ENCODE assay signal across 8 cellular contexts in genomic region chr10:133357293-133358151, GRCh38. TPM values are rescaled to one million over a fixed set of nuclear protein-coding genes. Genes with fewer than 3 reads are reported as not detected.
DNase-seq lines count a peak whose midpoint lies in the region; ATAC-seq, FAIRE-seq and TF ChIP-seq lines count a peak whose summit lies in the region.

TSS of gene FUOM (minus strand) at chr10:133358019. CDS start at chr10:133358007, 12 bp downstream.

- peaks cover 6% of the 10 kb centered on the region for H3K4me1 ChIP-seq in CD8-positive, alpha-beta memory T cell (ENCODE audit: insufficient read depth, low read length)
- peaks cover 15 to 61% of the 10 kb centered on the region in 2 experiments for H3K4me1 ChIP-seq in K562 (replicated peaks in 1 of 2; ENCODE audit: control insufficient read depth in 2 of 2, insufficient read depth in 2 of 2, low read length in 2 of 2)

- no peaks in the 10 kb centered on the region for H3K9me1 ChIP-seq in K562 (ENCODE audit: control insufficient read depth, insufficient read depth, low read length)

- peak within 1 kb of the TSS; percentile 74 to 91 for H3K9ac ChIP-seq in K562 (ENCODE audit: insufficient read depth in 1 of 2, low read depth in 2 of 2, low read length in 2 of 2)

- peaks cover 9 to 37% (median 25%) of the 10 kb centered on the region in 3 donors for H3K4me1 Mint-ChIP-seq in CD8-positive, alpha-beta memory T cell

- H3K4me2 ChIP-seq in K562 (ENCODE audit: insufficient read depth, low read length) = peak within 1 kb of the TSS; percentile 74

- peak within 1 kb of the TSS; percentile 38 for H3K27ac ChIP-seq in CD8-positive, alpha-beta memory T cell (ENCODE audit: low read depth, low read length)
- H3K27ac ChIP-seq in K562 (ENCODE audit: extremely low read depth, low read depth, low read length) = peak within 1 kb of the TSS; percentile 81

- H3K27ac Mint-ChIP-seq in CD8-positive, alpha-beta memory T cell = peak within 1 kb of the TSS in 3 of 8 donors; percentile 10 to 55 (median 41)

- H3K27me3 Mint-ChIP-seq in CD8-positive, alpha-beta memory T cell = peaks cover 0 to 1% of the 10 kb centered on the region in 2 donors

- peaks cover 0 to 8% (median 6%) of the 10 kb centered on the region in 3 donors for H3K36me3 Mint-ChIP-seq in CD8-positive, alpha-beta memory T cell

- intact Hi-C loops in K562 (cut with micrococcal nuclease) = loop anchor here (5.0 kb wide), 1 partner anchor 35 kb away; the partner anchor contains the start of gene MTG1

- no peaks in the 10 kb centered on the region for H3K36me3 ChIP-seq in CD8-positive, alpha-beta memory T cell (ENCODE audit: insufficient read depth, low read length)
- peaks cover 21% of the 10 kb centered on the region; the same call in 1 of the 3 replicates for H3K36me3 ChIP-seq in K562 (ENCODE audit: control insufficient read depth, insufficient read depth, low read length)

- H2AFZ ChIP-seq in K562 (ENCODE audit: low read depth, low read length) = peak within 1 kb of the TSS; percentile 79

- POLR2A ChIA-PET in CD8-positive, alpha-beta memory T cell (lab: Charles Lee) = interaction anchor here (1.9 kb wide), 1 partner anchor 32 kb away, joined by 7 read pairs; no protein-coding TSS in a partner anchor
- POLR2A ChIA-PET in K562 (lab: Yijun Ruan, JAX) = no interaction called here

- WGBS in K562 (ENCODE audit: insufficient coverage, low coverage, missing lambda C conversion rate) = 0% methylated on average over 4 of the region's 82 CpGs

- H4K20me1 ChIP-seq in K562 (replicated peaks; ENCODE audit: control insufficient read depth, insufficient read depth, low read length) = no peaks in the 10 kb centered on the region

- no peaks in the 10 kb centered on the region for H3K9me3 ChIP-seq in CD8-positive, alpha-beta memory T cell (ENCODE audit: low read length)
- H3K9me3 ChIP-seq in K562 (replicated peaks; ENCODE audit: control insufficient read depth, insufficient read depth, low read depth, low read length) = no peaks in the 10 kb centered on the region

- FAIRE-seq in K562 (lab: Jason Lieb, UNC) = no peak

- peak; percentile 56 for ATAC-seq in GM19397 (IDR thresholded peaks at IDR 0.05; ENCODE audit: unreplicated experiment)
- ATAC-seq in HG03571 (IDR thresholded peaks at IDR 0.05; ENCODE audit: unreplicated experiment) = peak; percentile 73
- peak; percentile 83 for ATAC-seq in K562

- no peaks in the 10 kb centered on the region for H3K27me3 ChIP-seq in CD8-positive, alpha-beta memory T cell (ENCODE audit: insufficient read depth, low read length, poor library complexity, severe bottlenecking)
- H3K27me3 ChIP-seq in K562 (ENCODE audit: control insufficient read depth in 2 of 2, insufficient read depth in 2 of 2, low read length in 2 of 2) = no peaks in the 10 kb centered on the region

- peaks cover 12% of the 10 kb centered on the region for H3K79me2 ChIP-seq in K562 (ENCODE audit: control insufficient read depth, insufficient read depth, low read length)

- TF ChIP-seq POLR2A in K562 (conservative IDR thresholded peaks at IDR 0.05) = peak; percentile 60; the same call in 1 of the 2 replicates

- no peak for TF ChIP-seq EP300 in K562 (IDR thresholded peaks at IDR 0.05; ENCODE audit: low read length)

- peak; percentile 62 to 84 (median 74) for DNase-seq in CD8-positive, alpha-beta memory T cell
- DNase-seq in T-helper 9 cell (peak; percentile 68), K562 (ENCODE audit: extremely low read depth in 1 of 4, low spot score in 3 of 4) (peak; percentile 73 to 95 (median 86)), iris pigment epithelial cell (ENCODE audit: low read depth) (peak; percentile 41), NCI-H2029 (lab: John Stamatoyannopoulos, UW) (no peak)
- peak; percentile 86 for DNase-seq in stimulated activated CD4-positive, alpha-beta T cell treated with anti-CD3 and anti-CD28 coated beads, Interleukin-15, amount 100 ng/mL, for 24 hours

- BruUV-seq in K562 (replicated peaks; lab: Mats Ljungman, UMichigan) = no TSS peak

- H3K4me3 Mint-ChIP-seq in CD8-positive, alpha-beta memory T cell = peak within 1 kb of the TSS; percentile 61 to 89 (median 76)

- no peak for TF ChIP-seq CTCF in K562 (IDR thresholded peaks at IDR 0.05 in 2 of 3, conservative IDR thresholded peaks at IDR 0.05 in 1 of 3; ENCODE audit: insufficient read depth in 2 of 3, low read depth in 1 of 3, low read length in 3 of 3)

- H3K9me3 Mint-ChIP-seq in CD8-positive, alpha-beta memory T cell = no peaks in the 10 kb centered on the region

- CTCF ChIA-PET in CD8-positive, alpha-beta memory T cell (lab: Charles Lee) = interaction anchor here (1.8 to 4.0 kb wide), 2 partner anchors 22 to 28 kb away, joined by 3 to 19 read pairs; no protein-coding TSS in a partner anchor
- CTCF ChIA-PET in K562 (lab: Yijun Ruan, JAX; ENCODE audit: low intra/inter-chr PET ratio) = no interaction called here

- in situ Hi-C loops in K562 (cut with MboI) = no loop called here

- no peak for TF ChIP-seq RAD21 in K562 (CRISPR knock-in tag; conservative IDR thresholded peaks at IDR 0.05 in 1 of 2, IDR thresholded peaks at IDR 0.05 in 1 of 2)

- H3K4me3 ChIP-seq in CD8-positive, alpha-beta memory T cell (ENCODE audit: low read length) = peak within 1 kb of the TSS; percentile 59
- H3K4me3 ChIP-seq in K562 = peak within 1 kb of the TSS; percentile 66

TF ChIP-seq in K562, 482 proteins besides CTCF, POLR2A, EP300 and RAD21 (continues in another document):
- TF ChIP-seq DEAF1 (CRISPR knock-in tag; IDR thresholded peaks at IDR 0.05) = no peak
- TF ChIP-seq PURB (CRISPR knock-in tag; IDR thresholded peaks at IDR 0.05; ENCODE audit: low read depth) = no peak

RNA-seq across cellular contexts. Expression of gene FUOM, which starts in this region (rescaled TPM):
- 10 to 100 TPM; 34.6 to 39.8 TPM for total RNA-seq in CD8-positive, alpha-beta memory T cell
- polyA plus RNA-seq in CD8-positive, alpha-beta memory T cell = 22.9 TPM
- total RNA-seq in K562 (2011; cell fraction: chromatin; rRNA removed; ENCODE audit: low replicate concordance) = 10.6 and 28.4 TPM in 2 replicates
- total RNA-seq in K562 (2011; cell fraction: nucleolus; rRNA removed) = 42.5 and 54.1 TPM in 2 replicates
- 19.0 and 24.0 TPM in 2 replicates for total RNA-seq in K562 (2011; cell fraction: nucleoplasm; rRNA removed)
- 89.7 and 91.1 TPM in 2 replicates for total RNA-seq in K562 (2014; rRNA removed)
- 8.6 and 14.0 TPM in 2 replicates for total RNA-seq in K562 (2014; rRNA removed; fragmentation: Illumina TruSeq; extraction: Trizol)
- total RNA-seq in K562 (2015; rRNA removed; fragmentation: Illumina TruSeq; extraction: Trizol) = 26.7 and 27.0 TPM in 2 replicates
- total RNA-seq in K562 (2021) = 47.8 and 61.2 TPM in 2 replicates
- 27.4 and 31.3 TPM in 2 replicates for polyA plus RNA-seq in K562 (2011; rRNA removed)
- 39.9 and 94.4 TPM in 2 replicates for polyA plus RNA-seq in K562 (2011; cell fraction: cytosol; rRNA removed)
- 29.5 and 49.3 TPM in 2 replicates for polyA plus RNA-seq in K562 (2011; cell fraction: nucleus; rRNA removed)
- 22.3 and 26.8 TPM in 2 replicates for polyA plus RNA-seq in K562 (2012)
- polyA plus RNA-seq in K562 (2014; fragmentation: Illumina TruSeq; extraction: Trizol) = 20.4 and 34.6 TPM in 2 replicates
- polyA plus RNA-seq in K562 (2014; fragmentation: Nextera tagmentation; extraction: Ambion mirVana) = 10 to 100 TPM in 1 of 2 experiments, 1 to 10 TPM in 1; 1.8 to 14.4 TPM
- polyA plus RNA-seq in K562 (2014; rRNA removed) = 96.1 and 108 TPM in 2 replicates
- 2.1 and 4.9 TPM in 2 replicates for polyA minus RNA-seq in K562 (2011; rRNA and poly(A)+ RNA removed)
- 7.0 and 9.8 TPM in 2 replicates for polyA minus RNA-seq in K562 (2011; cell fraction: cytosol; rRNA and poly(A)+ RNA removed)
- 38.7 and 48.6 TPM in 2 replicates for polyA minus RNA-seq in K562 (2011; cell fraction: nucleus; rRNA and poly(A)+ RNA removed)
